Comparison of ENCODE assay signal across 9 cellular contexts in the genomic region with DNA sequence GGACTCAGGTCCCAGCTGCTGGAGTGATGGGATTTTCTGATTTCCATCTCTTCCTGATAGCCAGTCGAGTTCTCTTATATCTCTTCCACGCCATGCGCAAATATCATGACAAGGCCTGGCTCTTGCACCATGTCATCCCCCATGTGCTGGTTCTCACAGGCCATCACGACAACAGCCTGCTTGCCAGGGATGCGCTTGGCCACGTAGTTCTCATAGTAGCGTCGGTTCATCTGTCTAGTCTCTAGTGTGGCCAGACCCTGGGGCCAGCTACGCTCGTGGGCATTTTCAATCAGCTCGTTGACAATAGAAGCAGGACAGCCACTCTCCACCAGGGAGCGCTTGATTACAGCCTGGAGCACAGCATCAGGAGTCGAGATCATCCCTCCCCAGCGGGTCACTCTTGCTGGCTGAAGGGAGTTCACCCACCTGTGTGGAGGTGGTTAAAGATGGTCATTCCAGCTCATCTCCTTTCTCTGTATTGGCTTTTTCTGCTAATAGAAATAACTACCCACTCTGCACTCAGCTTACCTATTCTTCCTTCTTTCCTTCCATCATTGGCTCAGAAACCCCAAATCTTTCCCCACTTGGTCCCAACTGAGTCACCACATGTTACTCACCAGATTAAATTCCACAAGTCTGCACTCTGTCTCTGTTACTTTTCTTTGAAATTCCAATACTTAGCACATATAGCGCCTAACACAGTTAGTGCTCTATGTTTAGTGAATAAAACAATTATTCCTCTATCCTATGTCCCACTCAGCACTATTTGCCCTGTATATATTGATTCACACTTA. TPM values are rescaled to one million over a fixed set of nuclear protein-coding genes. Genes with fewer than 3 reads are reported as not detected.
DNase-seq lines count a peak whose midpoint lies in the region; ATAC-seq and TF ChIP-seq lines count a peak whose summit lies in the region.
"Had no signal": no experiment of that assay in that cellular context is flagged by ENCODE, and none has a peak within 500 bp of the region (broad histone marks: within the 10 kb centered on the region; RNA-seq: fewer than 3 reads in every experiment).

No MANE protein-coding gene starts in this region.

- CTCF ChIA-PET in activated naive CD4-positive, alpha-beta T cell treated with anti-CD3 and anti-CD28 coated beads, Interleukin-2, amount 10 ng/mL, durations not matched to agents 7 days and 5 days (lab: Charles Lee): interaction anchor here (0.6 to 4.3 kb wide), 18 partner anchors 10 to 263 kb away, joined by 3 to 34 read pairs (median 4); partner anchors contain the start of genes CNPY2, RNF41 and SMARCC2

- DNase-seq in Right ventricle myocardium inferior (ENCODE audit: missing footprints) (no peak), cardiac septum (ENCODE audit: low spot score) (no peak), NCI-H510A treated with DMSO at 0.1 percent for 48 hours (lab: John Stamatoyannopoulos, UW) (peak; percentile 8), left ventricle myocardium inferior (peak; percentile 43), spleen (peak; percentile 78), NCI-H1436 (lab: John Stamatoyannopoulos, UW) (no peak)
- peak; percentile 65 for DNase-seq in activated naive CD4-positive, alpha-beta T cell treated with anti-CD3 and anti-CD28 coated beads, Interleukin-2, amount 10 ng/mL, durations not matched to agents 7 days and 5 days

- H3K27ac ChIP-seq in left ventricle myocardium inferior (replicated peaks) (no peak overlapping the region), spleen (peak overlapping the region in 2 of 8 donors; percentile 17 to 48)

- WGBS in spleen, 5 donors: 72 to 74% (median 73%) methylated on average over 14 to 15 of the region's 15 CpGs

- no peaks in the 10 kb centered on the region for H3K27me3 Mint-ChIP-seq in activated naive CD4-positive, alpha-beta T cell treated with anti-CD3 and anti-CD28 coated beads, Interleukin-2, amount 10 ng/mL, durations not matched to agents 7 days and 5 days
- H3K27me3 Mint-ChIP-seq: stimulated activated naive CD8-positive, alpha-beta T cell treated with anti-CD3 and anti-CD28 coated beads, Interleukin-15, Interleukin-2, amounts not matched to agents 100 ng/mL and 50 ng/mL, for 24 hours had no signal

- peaks cover 17% of the 10 kb centered on the region for H3K4me1 ChIP-seq in left ventricle myocardium inferior
- H3K4me1 ChIP-seq in spleen: peaks cover 3 to 36% (median 9%) of the 10 kb centered on the region in 6 donors

- ATAC-seq in Right ventricle myocardium inferior (peak; percentile 56), GM19467 (IDR thresholded peaks at IDR 0.05; ENCODE audit: unreplicated experiment) (no peak)

- no peaks in the 10 kb centered on the region for H3K9me3 Mint-ChIP-seq in activated naive CD4-positive, alpha-beta T cell treated with anti-CD3 and anti-CD28 coated beads, Interleukin-2, amount 10 ng/mL, durations not matched to agents 7 days and 5 days
- H3K9me3 Mint-ChIP-seq: stimulated activated naive CD8-positive, alpha-beta T cell treated with anti-CD3 and anti-CD28 coated beads, Interleukin-15, Interleukin-2, amounts not matched to agents 100 ng/mL and 50 ng/mL, for 24 hours had no signal

- H3K36me3 ChIP-seq in left ventricle myocardium inferior (peaks cover 66% of the 10 kb centered on the region), spleen (peaks cover 0 to 78% (median 67%) of the 10 kb centered on the region in 6 donors)

- no peak overlapping the region for H3K4me3 ChIP-seq in left ventricle myocardium inferior
- no peak overlapping the region for H3K4me3 ChIP-seq in spleen

- peaks cover 45% of the 10 kb centered on the region for H3K36me3 Mint-ChIP-seq in activated naive CD4-positive, alpha-beta T cell treated with anti-CD3 and anti-CD28 coated beads, Interleukin-2, amount 10 ng/mL, durations not matched to agents 7 days and 5 days

- H3K27me3 ChIP-seq in left ventricle myocardium inferior (ENCODE audit: low read depth) (no peaks in the 10 kb centered on the region), spleen (replicated peaks in 1 of 7) (no peaks in the 10 kb centered on the region)

- no peak overlapping the region for H3K4me3 Mint-ChIP-seq in activated naive CD4-positive, alpha-beta T cell treated with anti-CD3 and anti-CD28 coated beads, Interleukin-2, amount 10 ng/mL, durations not matched to agents 7 days and 5 days
- H3K4me3 Mint-ChIP-seq: stimulated activated naive CD8-positive, alpha-beta T cell treated with anti-CD3 and anti-CD28 coated beads, Interleukin-15, Interleukin-2, amounts not matched to agents 100 ng/mL and 50 ng/mL, for 24 hours had no signal

- no peaks in the 10 kb centered on the region for H3K9me3 ChIP-seq in left ventricle myocardium inferior (replicated peaks)
- no peaks in the 10 kb centered on the region for H3K9me3 ChIP-seq in spleen

- no peak overlapping the region for H3K27ac Mint-ChIP-seq in activated naive CD4-positive, alpha-beta T cell treated with anti-CD3 and anti-CD28 coated beads, Interleukin-2, amount 10 ng/mL, durations not matched to agents 7 days and 5 days
- H3K27ac Mint-ChIP-seq: stimulated activated naive CD8-positive, alpha-beta T cell treated with anti-CD3 and anti-CD28 coated beads, Interleukin-15, Interleukin-2, amounts not matched to agents 100 ng/mL and 50 ng/mL, for 24 hours had no signal

- no peak for TF ChIP-seq POLR2A in spleen (IDR thresholded peaks at IDR 0.05)

- no peaks in the 10 kb centered on the region for H3K4me1 Mint-ChIP-seq in activated naive CD4-positive, alpha-beta T cell treated with anti-CD3 and anti-CD28 coated beads, Interleukin-2, amount 10 ng/mL, durations not matched to agents 7 days and 5 days

- TF ChIP-seq CTCF in left ventricle myocardium inferior (IDR thresholded peaks at IDR 0.05; ENCODE audit: borderline replicate concordance) (peak; percentile 64), spleen (IDR thresholded peaks at IDR 0.05 in 8 of 11, conservative IDR thresholded peaks at IDR 0.05 in 3 of 11) (peak in 10 of 11 experiments; percentile 43 to 63 (median 48))

- intact Hi-C loops in Right ventricle myocardium inferior (cut with DNase I) (no loop called here), cardiac septum (cut with DNase I) (no loop called here), left ventricle myocardium inferior (cut with micrococcal nuclease) (no loop called here), spleen (cut with DNase I; ENCODE audit: low total_unique reads) (no loop called here)

RNA-seq across cellular contexts. Expression of gene RNF41, which starts 15.2 kb away (rescaled TPM):
- total RNA-seq in Right ventricle myocardium inferior: 53.8 TPM
- 40.7 TPM for total RNA-seq in cardiac septum
- total RNA-seq in left ventricle myocardium inferior: 51.4 TPM
- 10 to 100 TPM; 38.5 to 56.1 (median 47.6) TPM for total RNA-seq in spleen
- polyA plus RNA-seq in spleen: 10 to 100 TPM; 13.2 to 21.0 (median 15.8) TPM

RNA-seq across cellular contexts. Expression of gene SMARCC2, which starts 17.3 kb away (rescaled TPM):
- 68.8 TPM for total RNA-seq in Right ventricle myocardium inferior
- 71.5 TPM for total RNA-seq in cardiac septum
- total RNA-seq in left ventricle myocardium inferior: 67.1 TPM
- 100 to 1,000 TPM in 4 of 7 donors, 10 to 100 TPM in 3; 73.7 to 121 (median 101) TPM for total RNA-seq in spleen
- polyA plus RNA-seq in spleen: 10 to 100 TPM in 1 of 3 donors, 1 to 10 TPM in 2; 8.5 to 24.7 (median 9.4) TPM

RNA-seq across cellular contexts. Expression of gene NABP2, which starts 17.6 kb away (rescaled TPM):
- total RNA-seq in Right ventricle myocardium inferior (22.2 TPM), cardiac septum (19.6 TPM), left ventricle myocardium inferior (20.3 TPM), spleen (10 to 100 TPM; 13.4 to 21.3 (median 18.4) TPM)
- 10 to 100 TPM; 19.7 to 24.6 (median 23.1) TPM for polyA plus RNA-seq in spleen

RNA-seq across cellular contexts. Expression of gene SLC39A5, which starts 23.3 kb away (rescaled TPM):
- total RNA-seq in Right ventricle myocardium inferior: not detected
- total RNA-seq in cardiac septum: not detected
- not detected for total RNA-seq in left ventricle myocardium inferior
- 1 to 10 TPM in 1 of 7 donors, under 1 TPM in 2, not detected in 4; 0.44 to 1.3 (median 0.92) TPM for total RNA-seq in spleen
- polyA plus RNA-seq in spleen: under 1 TPM; 0.18 to 0.63 (median 0.22) TPM

RNA-seq across cellular contexts. Expression of gene MYL6, which starts 48.4 kb away (rescaled TPM):
- total RNA-seq in Right ventricle myocardium inferior (673 TPM), cardiac septum (792 TPM), left ventricle myocardium inferior (508 TPM), spleen (1,000 to 10,000 TPM; 1,063 to 1,656 (median 1,218) TPM)
- polyA plus RNA-seq in spleen: 1,000 to 10,000 TPM; 1,480 to 3,098 (median 2,131) TPM

Comparison
In these comparisons a context has a peak if more than half of its experiments do, and no peak if none do; other contexts are left out.
1. DNase-seq: peak in NCI-H510A treated with DMSO at 0.1 percent for 48 hours (single experiment), activated naive CD4-positive, alpha-beta T cell treated with anti-CD3 and anti-CD28 coated beads, Interleukin-2, amount 10 ng/mL, durations not matched to agents 7 days and 5 days (single experiment), left ventricle myocardium inferior (single experiment) and spleen (single experiment); none in Right ventricle myocardium inferior (single experiment), cardiac septum (single experiment) and NCI-H1436 (single experiment).